ENCODE assay signal across 1 cellular context in the genomic region with DNA sequence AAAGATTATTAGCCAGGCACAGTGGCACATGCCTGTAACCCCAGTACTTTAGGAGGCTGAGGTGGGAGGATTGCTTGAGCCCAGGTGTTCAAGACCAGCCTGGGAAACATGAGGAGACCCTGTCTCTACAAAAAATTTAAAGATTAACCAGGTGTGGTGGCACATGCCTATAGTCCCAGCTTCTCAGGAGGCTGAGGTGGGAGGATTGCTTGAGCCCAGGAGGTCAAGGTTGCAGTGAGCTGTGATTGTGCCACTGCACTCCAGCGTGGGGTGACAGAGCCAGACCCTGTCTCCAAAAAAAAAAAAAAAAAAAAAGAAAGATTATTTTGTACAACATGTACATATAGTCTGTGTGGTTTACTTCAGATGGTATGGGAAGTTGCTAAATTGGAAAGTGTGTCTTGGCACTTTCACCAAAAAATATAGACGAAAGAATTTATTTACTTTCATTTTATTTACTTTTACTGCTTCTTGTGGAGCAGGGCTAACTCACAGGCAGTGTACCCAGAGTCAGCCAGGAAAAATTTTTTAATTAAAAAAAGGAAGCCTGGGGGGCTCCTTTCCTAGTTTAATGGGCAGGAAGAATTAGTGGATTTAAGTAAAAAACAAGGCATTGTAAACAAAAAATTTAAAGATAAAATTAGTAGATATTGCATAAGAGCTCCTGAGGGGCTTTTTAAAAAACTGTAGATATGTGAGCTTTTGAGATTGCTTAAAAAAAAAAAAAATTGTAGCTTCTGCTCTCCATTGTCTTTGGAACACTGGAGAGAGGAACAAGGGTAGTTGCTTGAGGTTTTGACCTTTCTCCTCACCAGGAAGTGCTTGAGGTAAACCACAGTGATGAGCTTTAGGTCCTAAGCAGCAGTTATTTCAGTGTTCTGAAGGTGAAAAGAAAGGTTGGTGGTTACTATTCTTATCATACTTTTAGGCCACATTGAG.
TF ChIP-seq lines count a peak whose summit lies in the region.

No MANE protein-coding gene starts in this region.

TF ChIP-seq in GM12878, 131 proteins besides CTCF, POLR2A, EP300 and RAD21 (continued from another document and continues in another):
- TF ChIP-seq CBX5 (IDR thresholded peaks at IDR 0.05; ENCODE audit: low read depth): peak; percentile 48; the same call in 1 of the 2 replicates
- 0 out of 3 replicates have a peak, but pooled peaks have one; percentile 23 for TF ChIP-seq POU2F2 (IDR thresholded peaks at IDR 0.05; ENCODE audit: borderline replicate concordance, low read depth, low read length)
- no peak for TF ChIP-seq SRF (IDR thresholded peaks at IDR 0.05; ENCODE audit: low read depth in 2 of 2, low read length in 2 of 2)
- peak; percentile 84; the same call in 1 of the 2 replicates for TF ChIP-seq MTA3 (IDR thresholded peaks at IDR 0.05; ENCODE audit: borderline replicate concordance, low read length)
- no peak for TF ChIP-seq EGR1 (IDR thresholded peaks at IDR 0.05; ENCODE audit: borderline replicate concordance in 1 of 2, low read depth in 2 of 2, low read length in 2 of 2)
- TF ChIP-seq, protein P1, sequence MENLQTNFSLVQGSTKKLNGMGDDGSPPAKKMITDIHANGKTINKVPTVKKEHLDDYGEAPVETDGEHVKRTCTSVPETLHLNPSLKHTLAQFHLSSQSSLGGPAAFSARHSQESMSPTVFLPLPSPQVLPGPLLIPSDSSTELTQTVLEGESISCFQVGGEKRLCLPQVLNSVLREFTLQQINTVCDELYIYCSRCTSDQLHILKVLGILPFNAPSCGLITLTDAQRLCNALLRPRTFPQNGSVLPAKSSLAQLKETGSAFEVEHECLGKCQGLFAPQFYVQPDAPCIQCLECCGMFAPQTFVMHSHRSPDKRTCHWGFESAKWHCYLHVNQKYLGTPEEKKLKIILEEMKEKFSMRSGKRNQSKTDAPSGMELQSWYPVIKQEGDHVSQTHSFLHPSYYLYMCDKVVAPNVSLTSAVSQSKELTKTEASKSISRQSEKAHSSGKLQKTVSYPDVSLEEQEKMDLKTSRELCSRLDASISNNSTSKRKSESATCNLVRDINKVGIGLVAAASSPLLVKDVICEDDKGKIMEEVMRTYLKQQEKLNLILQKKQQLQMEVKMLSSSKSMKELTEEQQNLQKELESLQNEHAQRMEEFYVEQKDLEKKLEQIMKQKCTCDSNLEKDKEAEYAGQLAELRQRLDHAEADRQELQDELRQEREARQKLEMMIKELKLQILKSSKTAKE (IDR thresholded peaks at IDR 0.05; ENCODE audit: low read depth, poor library complexity, severe bottlenecking): no peak
- TF ChIP-seq GABPA (IDR thresholded peaks at IDR 0.05; ENCODE audit: low read depth): peak; percentile 51; the same call in 1 of the 2 replicates
- TF ChIP-seq ZNF384 (IDR thresholded peaks at IDR 0.05; ENCODE audit: borderline replicate concordance, low read depth, low read length): peak; percentile 63
- no peak for TF ChIP-seq REST (IDR thresholded peaks at IDR 0.05; ENCODE audit: low read depth, low read length)
- peak; percentile 69 for TF ChIP-seq NBN (IDR thresholded peaks at IDR 0.05)
- TF ChIP-seq ATF7 (IDR thresholded peaks at IDR 0.05; ENCODE audit: low read depth): peak; percentile 60
- TF ChIP-seq MEF2A (IDR thresholded peaks at IDR 0.05; ENCODE audit: insufficient read depth, low read depth, low read length): peak; percentile 97
- TF ChIP-seq MLLT1 (IDR thresholded peaks at IDR 0.05): peak; percentile 85
- TF ChIP-seq SMAD1 (IDR thresholded peaks at IDR 0.05; ENCODE audit: low read depth, partially characterized antibody): no peak
- TF ChIP-seq EED (IDR thresholded peaks at IDR 0.05; ENCODE audit: low read depth): peak; percentile 87
- peak; percentile 63; the same call in 1 of the 2 replicates for TF ChIP-seq FOXM1 (IDR thresholded peaks at IDR 0.05; ENCODE audit: low read depth, low read length)
- TF ChIP-seq MTA2 (IDR thresholded peaks at IDR 0.05; ENCODE audit: low read depth): peak; percentile 76; the same call in 1 of the 2 replicates
- no peak for TF ChIP-seq FOXK2 (IDR thresholded peaks at IDR 0.05)
- TF ChIP-seq KAT2A (conservative IDR thresholded peaks at IDR 0.05; ENCODE audit: control insufficient read depth, low read depth, low read length): no peak
- no peak for TF ChIP-seq ZNF207 (IDR thresholded peaks at IDR 0.05; ENCODE audit: borderline replicate concordance)
- TF ChIP-seq CBFB (IDR thresholded peaks at IDR 0.05; ENCODE audit: low read depth): peak; percentile 95
- no peak for TF ChIP-seq SIN3A (IDR thresholded peaks at IDR 0.05; ENCODE audit: low read depth, low read length)
- TF ChIP-seq NFIC (IDR thresholded peaks at IDR 0.05; ENCODE audit: low read depth, low read length): peak; percentile 90
- TF ChIP-seq PML (IDR thresholded peaks at IDR 0.05; ENCODE audit: low read length): no peak
- peak; percentile 91 for TF ChIP-seq MEF2B (IDR thresholded peaks at IDR 0.05; ENCODE audit: partially characterized antibody, poor library complexity, severe bottlenecking)
- no peak for TF ChIP-seq SMARCA5 (IDR thresholded peaks at IDR 0.05)
- TF ChIP-seq, protein P2, sequence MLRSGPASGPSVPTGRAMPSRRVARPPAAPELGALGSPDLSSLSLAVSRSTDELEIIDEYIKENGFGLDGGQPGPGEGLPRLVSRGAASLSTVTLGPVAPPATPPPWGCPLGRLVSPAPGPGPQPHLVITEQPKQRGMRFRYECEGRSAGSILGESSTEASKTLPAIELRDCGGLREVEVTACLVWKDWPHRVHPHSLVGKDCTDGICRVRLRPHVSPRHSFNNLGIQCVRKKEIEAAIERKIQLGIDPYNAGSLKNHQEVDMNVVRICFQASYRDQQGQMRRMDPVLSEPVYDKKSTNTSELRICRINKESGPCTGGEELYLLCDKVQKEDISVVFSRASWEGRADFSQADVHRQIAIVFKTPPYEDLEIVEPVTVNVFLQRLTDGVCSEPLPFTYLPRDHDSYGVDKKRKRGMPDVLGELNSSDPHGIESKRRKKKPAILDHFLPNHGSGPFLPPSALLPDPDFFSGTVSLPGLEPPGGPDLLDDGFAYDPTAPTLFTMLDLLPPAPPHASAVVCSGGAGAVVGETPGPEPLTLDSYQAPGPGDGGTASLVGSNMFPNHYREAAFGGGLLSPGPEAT (IDR thresholded peaks at IDR 0.05; ENCODE audit: low read depth): peak; percentile 75
- no peak for TF ChIP-seq USF1 (IDR thresholded peaks at IDR 0.05; ENCODE audit: borderline replicate concordance, extremely low read length, insufficient read depth, low read depth, low read length)
- TF ChIP-seq PAX5 (IDR thresholded peaks at IDR 0.05; ENCODE audit: borderline replicate concordance, low read depth, low read length): no peak
- 0 out of 2 replicates have a peak, but pooled peaks have one; percentile 26 for TF ChIP-seq RCOR1 (conservative IDR thresholded peaks at IDR 0.05; ENCODE audit: low read depth, low read length)
- TF ChIP-seq CREB1 (IDR thresholded peaks at IDR 0.05; ENCODE audit: low read depth): peak; percentile 28; the same call in 1 of the 2 replicates
- peak; percentile 69; the same call in 1 of the 2 replicates for TF ChIP-seq CREM (IDR thresholded peaks at IDR 0.05; ENCODE audit: low read depth)
- TF ChIP-seq TCF12 (IDR thresholded peaks at IDR 0.05; ENCODE audit: low read depth, low read length): no peak
- TF ChIP-seq SREBF2 (IDR thresholded peaks at IDR 0.05; ENCODE audit: low read length): no peak
- 0 out of 2 replicates have a peak, but pooled peaks have one; percentile 28 for TF ChIP-seq GATAD2B (conservative IDR thresholded peaks at IDR 0.05; ENCODE audit: low read depth)
- TF ChIP-seq ZNF274 (IDR thresholded peaks at IDR 0.05; ENCODE audit: insufficient read depth, insufficient read length): no peak
- TF ChIP-seq BMI1 (IDR thresholded peaks at IDR 0.05; ENCODE audit: borderline replicate concordance): no peak
- TF ChIP-seq HCFC1 (IDR thresholded peaks at IDR 0.05; ENCODE audit: low read length): no peak
- no peak for TF ChIP-seq BCLAF1 (IDR thresholded peaks at IDR 0.05)
- TF ChIP-seq JUND (IDR thresholded peaks at IDR 0.05; ENCODE audit: low read depth, low read length): no peak
- peak; percentile 56; the same call in 1 of the 2 replicates for TF ChIP-seq IRF4 (IDR thresholded peaks at IDR 0.05; ENCODE audit: low read depth, low read length)
- no peak for TF ChIP-seq POLR2AphosphoS5 (IDR thresholded peaks at IDR 0.05; ENCODE audit: low read length)
- TF ChIP-seq, protein P3, sequence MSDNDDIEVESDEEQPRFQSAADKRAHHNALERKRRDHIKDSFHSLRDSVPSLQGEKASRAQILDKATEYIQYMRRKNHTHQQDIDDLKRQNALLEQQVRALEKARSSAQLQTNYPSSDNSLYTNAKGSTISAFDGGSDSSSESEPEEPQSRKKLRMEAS (IDR thresholded peaks at IDR 0.05; ENCODE audit: low read depth, low read length): no peak
- TF ChIP-seq HDAC6 (IDR thresholded peaks at IDR 0.05; ENCODE audit: unreplicated experiment): no peak
- TF ChIP-seq BHLHE40 (IDR thresholded peaks at IDR 0.05; ENCODE audit: borderline replicate concordance in 1 of 2, low read depth in 2 of 2, low read length in 1 of 2): peak; percentile 31 to 39; a peak in 1 of 4 replicates
- peak; percentile 85 to 91 for TF ChIP-seq IKZF2 (IDR thresholded peaks at IDR 0.05)
- peak in 1 of 2 experiments; percentile 52; a peak in 2 of 4 replicates for TF ChIP-seq ETV6 (conservative IDR thresholded peaks at IDR 0.05 in 1 of 2, IDR thresholded peaks at IDR 0.05 in 1 of 2; ENCODE audit: borderline replicate concordance in 1 of 2, low read depth in 1 of 2)
- no peak for TF ChIP-seq TCF3 (IDR thresholded peaks at IDR 0.05; ENCODE audit: borderline replicate concordance, insufficient read depth, low read depth, low read length)
- TF ChIP-seq RUNX3 (IDR thresholded peaks at IDR 0.05; ENCODE audit: low read length): peak; percentile 99
